ENCODE assay signal across 21 cellular contexts in the genomic region with DNA sequence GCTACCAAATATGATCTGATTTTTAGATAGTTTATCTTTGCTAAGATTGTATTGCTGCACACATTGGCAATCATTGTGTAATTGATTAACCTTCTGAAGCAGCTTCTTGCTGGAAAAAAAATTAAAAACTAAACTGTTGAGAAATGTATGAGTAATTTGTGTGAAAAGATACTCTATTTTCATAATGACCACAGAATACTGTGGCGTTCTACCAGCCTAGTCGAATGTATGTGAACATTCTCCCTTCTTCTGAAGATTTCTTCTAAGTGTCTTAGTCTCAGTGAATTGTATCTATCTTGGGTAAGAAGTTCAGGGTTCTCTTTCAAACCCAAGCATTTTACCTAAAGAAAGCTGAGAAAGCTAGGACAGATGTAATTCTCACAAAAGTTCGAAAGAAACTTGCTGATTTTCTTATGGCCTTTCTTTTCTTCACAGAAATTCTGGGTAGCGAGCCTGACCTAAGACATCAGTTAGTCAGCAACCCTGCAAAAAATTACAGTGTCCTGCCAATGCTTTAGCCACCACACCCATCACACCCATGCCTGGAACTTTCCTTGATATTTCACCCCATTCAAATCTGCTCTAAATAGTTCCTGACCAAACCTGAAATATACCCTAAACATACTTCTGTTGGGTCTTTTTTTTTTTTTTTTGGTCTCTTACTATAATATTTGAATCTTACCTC. TPM values are rescaled to one million over a fixed set of nuclear protein-coding genes. Genes with fewer than 3 reads are reported as not detected.
A peak's percentile ranks its signal among the peaks of the same experiment; 100 is the strongest.
DNase-seq lines count a peak whose midpoint lies in the region; ATAC-seq and TF ChIP-seq lines count a peak whose summit lies in the region.
"Had no signal": no experiment of that assay in that cellular context is flagged by ENCODE, and none has a peak within 500 bp of the region (broad histone marks: within the 10 kb centered on the region; RNA-seq: fewer than 3 reads in every experiment).

No MANE protein-coding gene starts in this region.

- no peaks in the 10 kb centered on the region for H3K27me3 Mint-ChIP-seq in activated CD4-positive, alpha-beta T cell treated with anti-CD3 and anti-CD28 coated beads for 36 hours
- H3K27me3 Mint-ChIP-seq: activated CD8-positive, alpha-beta T cell treated with anti-CD3 and anti-CD28 coated beads for 36 hours; CD4-positive, CD25-positive, alpha-beta regulatory T cell had no signal

- no peaks in the 10 kb centered on the region for H3K9me3 Mint-ChIP-seq in activated CD4-positive, alpha-beta T cell treated with anti-CD3 and anti-CD28 coated beads for 36 hours (ENCODE audit: low read depth)
- H3K9me3 Mint-ChIP-seq: activated CD8-positive, alpha-beta T cell treated with anti-CD3 and anti-CD28 coated beads for 36 hours; neural crest cell had no signal

- no peaks in the 10 kb centered on the region for H3K36me3 Mint-ChIP-seq in activated CD4-positive, alpha-beta T cell treated with anti-CD3 and anti-CD28 coated beads for 36 hours (ENCODE audit: low read depth)
- H3K36me3 Mint-ChIP-seq: CD4-positive, CD25-positive, alpha-beta regulatory T cell had no signal

- POLR2A ChIA-PET in activated CD4-positive, alpha-beta T cell treated with anti-CD3 and anti-CD28 coated beads for 36 hours (lab: Charles Lee), result no interaction called here

- H3K4me1 ChIP-seq in lower lobe of right lung, result peaks cover 5% of the 10 kb centered on the region

- peak; percentile 7 for ATAC-seq in activated CD4-positive, alpha-beta T cell treated with anti-CD3 and anti-CD28 coated beads for 36 hours
- peak; percentile 51 to 73 for ATAC-seq in lower lobe of right lung
- no peak for ATAC-seq in omental fat pad (ENCODE audit: low FRiP score)
- ATAC-seq in HG02884 (IDR thresholded peaks at IDR 0.05; ENCODE audit: unreplicated experiment), result no peak
- ATAC-seq in GM19452 (IDR thresholded peaks at IDR 0.05; ENCODE audit: unreplicated experiment), result no peak
- ATAC-seq: Panc1 had no signal

- H3K4me3 ChIP-seq in choroid plexus epithelial cell (ENCODE audit: low read depth, low read length) (no peak overlapping the region), lower lobe of right lung (no peak overlapping the region)
- H3K4me3 ChIP-seq: coronary artery, upper lobe of left lung had no signal

- H3K4me1 Mint-ChIP-seq in activated CD4-positive, alpha-beta T cell treated with anti-CD3 and anti-CD28 coated beads for 36 hours, result peaks cover 11% of the 10 kb centered on the region
- H3K4me1 Mint-ChIP-seq: neural crest cell had no signal

- TF ChIP-seq CTCF in choroid plexus epithelial cell (conservative IDR thresholded peaks at IDR 0.05; ENCODE audit: low read depth, low read length) (no peak), lower lobe of right lung (IDR thresholded peaks at IDR 0.05) (no peak), omental fat pad (IDR thresholded peaks at IDR 0.05) (no peak)

- H3K27ac ChIP-seq in lower lobe of right lung, result no peak overlapping the region
- H3K27ac ChIP-seq: KMS-11 had no signal

- intact Hi-C loops in activated CD4-positive, alpha-beta T cell treated with anti-CD3 and anti-CD28 coated beads for 36 hours (cut with DNase I, micrococcal nuclease), result no loop called here
- intact Hi-C loops in lower lobe of right lung (cut with DNase I), result no loop called here

- H3K9me3 ChIP-seq in lower lobe of right lung, result no peaks in the 10 kb centered on the region
- H3K9me3 ChIP-seq: SK-N-SH, upper lobe of left lung had no signal

- no peak for DNase-seq in activated CD4-positive, alpha-beta T cell treated with anti-CD3 and anti-CD28 coated beads for 36 hours
- DNase-seq in activated CD4-positive, alpha-beta T cell treated with anti-CD3 and anti-CD28 coated beads, Interleukin-2, amount 50 U/mL, for 4 hours, result no peak
- DNase-seq in LHCN-M2 (ENCODE audit: low read depth), result peak; percentile 26
- DNase-seq in choroid plexus epithelial cell (ENCODE audit: low read depth), result peak; percentile 43
- DNase-seq in lower lobe of right lung, result no peak
- DNase-seq in omental fat pad (ENCODE audit: low spot score), result no peak
- DNase-seq: 8988T; activated CD8-positive, alpha-beta T cell treated with anti-CD3 and anti-CD28 coated beads for 36 hours; NCI-H2171 treated with DMSO at 0.1 percent for 48 hours; SK-N-SH; stimulated activated CD4-positive, alpha-beta T cell treated with anti-CD3 and anti-CD28 coated beads, Interleukin-15, amount 100 ng/mL, for 24 hours; stimulated activated naive CD8-positive, alpha-beta T cell treated with anti-CD3 and anti-CD28 coated beads, Interleukin-15, Interleukin-2, amounts not matched to agents 100 U/mL and 50 U/mL, for 24 hours had no signal

- CTCF ChIA-PET in activated CD4-positive, alpha-beta T cell treated with anti-CD3 and anti-CD28 coated beads for 36 hours (lab: Charles Lee), result interaction anchor here (0.5 to 0.7 kb wide), 3 partner anchors 40 to 139 kb away, joined by 3 to 5 read pairs (median 4); no protein-coding TSS in a partner anchor

- no peak overlapping the region for H3K27ac Mint-ChIP-seq in activated CD4-positive, alpha-beta T cell treated with anti-CD3 and anti-CD28 coated beads for 36 hours
- H3K27ac Mint-ChIP-seq: activated CD8-positive, alpha-beta T cell treated with anti-CD3 and anti-CD28 coated beads for 36 hours had no signal

- H3K36me3 ChIP-seq in lower lobe of right lung, result no peaks in the 10 kb centered on the region
- H3K36me3 ChIP-seq: upper lobe of left lung had no signal

- H3K27me3 ChIP-seq in lower lobe of right lung (ENCODE audit: low read depth), result no peaks in the 10 kb centered on the region
- H3K27me3 ChIP-seq: upper lobe of left lung had no signal

- no peak overlapping the region for H3K4me3 Mint-ChIP-seq in activated CD4-positive, alpha-beta T cell treated with anti-CD3 and anti-CD28 coated beads for 36 hours
- H3K4me3 Mint-ChIP-seq: activated CD8-positive, alpha-beta T cell treated with anti-CD3 and anti-CD28 coated beads for 36 hours; CD4-positive, CD25-positive, alpha-beta regulatory T cell; neural crest cell had no signal

RNA-seq across cellular contexts. Expression of a gene that starts 27.1 kb away (rescaled TPM):
- total RNA-seq in activated CD4-positive, alpha-beta T cell treated with anti-CD3 and anti-CD28 coated beads for 36 hours, result not detected
- total RNA-seq in LHCN-M2 (2014; rRNA removed), result not detected in 2 replicates
- polyA plus RNA-seq in LHCN-M2 (2012), result not detected
- not detected for total RNA-seq in lower lobe of right lung
- total RNA-seq in omental fat pad, result not detected
- total RNA-seq: activated CD8-positive, alpha-beta T cell treated with anti-CD3 and anti-CD28 coated beads for 36 hours; CD4-positive, CD25-positive, alpha-beta regulatory T cell; mesenteric fat pad; neural crest cell; upper lobe of left lung had no signal
- polyA plus RNA-seq: CD4-positive, CD25-positive, alpha-beta regulatory T cell; SK-N-SH had no signal

Comparison
In these comparisons a context has a peak if more than half of its experiments do, and no peak if none do; other contexts are left out.
1. ATAC-seq: peak in activated CD4-positive, alpha-beta T cell treated with anti-CD3 and anti-CD28 coated beads for 36 hours (single experiment) and lower lobe of right lung (2 of 2); none in omental fat pad (single experiment), HG02884 (single experiment) and GM19452 (single experiment).
2. DNase-seq: peak in LHCN-M2 (single experiment) and choroid plexus epithelial cell (single experiment); none in activated CD4-positive, alpha-beta T cell treated with anti-CD3 and anti-CD28 coated beads for 36 hours (single experiment), activated CD4-positive, alpha-beta T cell treated with anti-CD3 and anti-CD28 coated beads, Interleukin-2, amount 50 U/mL, for 4 hours (0 of 2), lower lobe of right lung (single experiment) and omental fat pad (single experiment).